Comparison of ENCODE assay signal across 1 cellular context in the genomic region with DNA sequence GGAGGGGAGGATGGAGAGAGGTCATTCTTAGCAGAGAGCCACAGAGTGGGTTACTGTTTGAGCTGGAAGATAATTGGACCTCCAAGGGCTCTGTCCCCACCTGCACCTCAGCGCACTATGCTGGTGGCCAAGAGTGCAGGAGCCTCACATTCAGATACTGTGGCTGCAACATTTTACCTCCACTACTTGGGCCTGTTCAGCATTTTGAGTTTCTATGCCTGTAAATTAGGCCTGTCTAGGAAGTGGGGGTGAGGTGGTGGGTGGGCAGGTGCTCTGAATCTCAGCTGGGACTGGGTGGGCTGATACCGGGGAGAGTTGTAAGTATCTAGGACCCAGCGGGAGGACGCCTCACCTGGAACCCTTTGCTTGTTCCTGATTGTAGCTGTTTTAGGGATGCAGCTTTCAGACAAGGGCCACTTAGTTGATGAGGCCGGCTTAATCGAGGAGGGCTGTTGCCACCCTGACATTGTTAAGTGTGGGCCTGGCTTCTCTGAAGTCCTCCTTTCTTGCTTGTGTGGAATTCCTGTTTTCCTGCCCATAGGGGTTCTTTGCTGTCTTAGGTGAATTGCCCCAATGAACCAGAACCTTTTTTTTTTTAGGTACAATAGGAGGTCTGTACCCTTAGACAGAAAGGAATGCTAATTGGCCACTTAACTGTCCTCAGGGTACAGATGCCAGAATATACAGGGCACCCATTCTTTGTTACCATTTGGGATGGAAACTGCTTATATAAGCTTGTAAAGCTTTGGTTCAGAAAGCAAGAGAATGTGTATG.
TF ChIP-seq lines count a peak whose summit lies in the region.

No MANE protein-coding gene starts in this region.

TF ChIP-seq in SK-N-SH, 30 proteins besides CTCF, POLR2A, EP300 and RAD21 (continued from another document):
- TF ChIP-seq MAX (IDR thresholded peaks at IDR 0.05; ENCODE audit: low read depth) (no peak), TAF1 (IDR thresholded peaks at IDR 0.05; ENCODE audit: borderline replicate concordance, low read depth, low read length) (no peak)
